In genomic region chr13:48506092-48506701, GRCh38 we compare ENCODE assay signal across 2 cellular contexts.
TF ChIP-seq lines count a peak whose summit lies in the region.

No MANE protein-coding gene starts in this region.

TF ChIP-seq in liver, 16 proteins besides CTCF, POLR2A, EP300 and RAD21 (continued from another document):
- TF ChIP-seq ZBTB33 (IDR thresholded peaks at IDR 0.05): no peak
- TF ChIP-seq EGR1 (IDR thresholded peaks at IDR 0.05; ENCODE audit: low read depth in 2 of 2): no peak
- TF ChIP-seq REST (IDR thresholded peaks at IDR 0.05): no peak
- no peak for TF ChIP-seq FOXA1 (IDR thresholded peaks at IDR 0.05)
- no peak for TF ChIP-seq YY1 (IDR thresholded peaks at IDR 0.05)

TF ChIP-seq in HepG2, 621 proteins besides CTCF, POLR2A, EP300 and RAD21 (continued from another document):
- TF ChIP-seq ZNF639 (CRISPR knock-in tag; conservative IDR thresholded peaks at IDR 0.05) (no peak), ZFP41 (CRISPR knock-in tag; IDR thresholded peaks at IDR 0.05; ENCODE audit: borderline replicate concordance) (no peak)
